In the genomic region with DNA sequence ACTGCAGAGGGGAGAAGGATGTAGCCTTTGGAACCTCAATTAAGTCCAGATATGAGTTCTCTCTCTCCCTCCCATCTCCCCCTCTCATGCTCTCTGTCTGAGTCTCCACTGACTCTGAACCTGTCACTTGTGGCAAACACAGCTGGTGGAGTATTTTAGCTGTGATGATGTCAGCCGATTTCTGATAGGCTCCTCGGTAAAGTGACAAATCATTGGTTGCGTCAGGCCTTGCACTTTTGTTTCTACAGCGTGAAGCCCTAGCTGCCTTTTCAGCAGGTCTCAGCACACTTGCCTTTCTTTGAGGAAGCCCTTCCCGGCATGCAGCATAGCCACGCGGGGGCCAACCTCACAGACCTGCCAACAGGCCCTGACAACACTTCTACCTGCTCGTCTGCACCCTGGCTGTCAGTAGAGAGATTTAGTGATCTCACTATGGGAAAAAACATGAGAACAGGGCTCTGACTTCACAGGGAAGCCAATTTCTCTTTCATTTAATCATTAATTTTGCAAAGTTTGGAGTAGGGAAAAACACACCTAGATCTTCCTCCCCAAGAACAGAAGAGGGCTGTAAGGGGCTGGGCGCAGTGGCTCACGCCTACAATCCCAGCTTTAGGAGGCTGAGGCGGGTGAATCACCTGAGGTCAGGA, we compare ENCODE assay signal across 8 cellular contexts.
A peak's percentile ranks its signal among the peaks of the same experiment; 100 is the strongest.
DNase-seq lines count a peak whose midpoint lies in the region; ATAC-seq, FAIRE-seq and TF ChIP-seq lines count a peak whose summit lies in the region.

No MANE protein-coding gene starts in this region.

- no peak overlapping the region for H3K4me3 ChIP-seq in kidney (ENCODE audit: low read length in 2 of 2)

- intact Hi-C loops in kidney (cut with DNase I): no loop called here

- DNase-seq in DMS153 treated with DMSO at 0.1 percent for 48 hours (lab: John Stamatoyannopoulos, UW; ENCODE audit: unreplicated experiment) (peak; percentile 55), T follicular helper cell (ENCODE audit: low read depth) (peak; percentile 73), amygdala (lab: John Stamatoyannopoulos, UW) (peak in 43 of 56 donors; percentile 6 to 84 (median 50)), kidney (peak; percentile 85), COLO829 (ENCODE audit: low spot score) (no peak)
- DNase-seq in stimulated activated CD4-positive, alpha-beta T cell treated with anti-CD3 and anti-CD28 coated beads, Interleukin-2, amount 100 ng/mL, for 24 hours: peak; percentile 72 to 75

- H3K4me1 ChIP-seq in kidney (ENCODE audit: control insufficient read depth in 1 of 2, insufficient read depth in 1 of 2, low read depth in 1 of 2, low read length in 2 of 2): peaks cover 3 to 8% of the 10 kb centered on the region in 2 donors

- H3K9me3 ChIP-seq in kidney (ENCODE audit: control insufficient read depth in 1 of 2, low read length in 2 of 2): no peaks in the 10 kb centered on the region

- TF ChIP-seq CTCF in kidney (IDR thresholded peaks at IDR 0.05; ENCODE audit: borderline replicate concordance, extremely low read depth, insufficient read depth): no peak

- TF ChIP-seq EP300 in Ishikawa (IDR thresholded peaks at IDR 0.05; ENCODE audit: borderline replicate concordance): no peak

- no peak overlapping the region for H3K9ac ChIP-seq in kidney (ENCODE audit: low read length in 2 of 2)

- no peak for TF ChIP-seq RAD21 in Ishikawa (IDR thresholded peaks at IDR 0.05; ENCODE audit: low read depth)

- no peak for FAIRE-seq in kidney (lab: Jason Lieb, UNC)

- no peak overlapping the region for H3K27ac ChIP-seq in kidney (ENCODE audit: low read depth in 2 of 2, low read length in 2 of 2)

- peak; percentile 85 for ATAC-seq in GM21515 (IDR thresholded peaks at IDR 0.05; ENCODE audit: unreplicated experiment)

- H3K36me3 ChIP-seq in kidney (ENCODE audit: control insufficient read depth in 1 of 2, insufficient read depth in 2 of 2, low read length in 2 of 2): peaks cover 2 to 6% of the 10 kb centered on the region in 2 donors

TF ChIP-seq in Ishikawa, 13 proteins besides CTCF, POLR2A, EP300 and RAD21:
- TF ChIP-seq YY1 (IDR thresholded peaks at IDR 0.05; ENCODE audit: low read depth) (no peak), CEBPB (IDR thresholded peaks at IDR 0.05) (0 out of 2 replicates have a peak, but pooled peaks have one; percentile 31)
- TF ChIP-seq, protein P1, sequence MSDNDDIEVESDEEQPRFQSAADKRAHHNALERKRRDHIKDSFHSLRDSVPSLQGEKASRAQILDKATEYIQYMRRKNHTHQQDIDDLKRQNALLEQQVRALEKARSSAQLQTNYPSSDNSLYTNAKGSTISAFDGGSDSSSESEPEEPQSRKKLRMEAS (IDR thresholded peaks at IDR 0.05): peak; percentile 72
